8 cellular contexts compared by ENCODE assay signal in genomic region chr20:5100684-5101347, GRCh38. TPM values are rescaled to one million over a fixed set of nuclear protein-coding genes. Genes with fewer than 3 reads are reported as not detected.
DNase-seq lines count a peak whose midpoint lies in the region; ATAC-seq lines count a peak whose summit lies in the region.

No MANE protein-coding gene starts in this region.

- H3K9me3 ChIP-seq in NT2/D1 (ENCODE audit: insufficient read depth, low read length): no peaks in the 10 kb centered on the region

- H3K4me3 ChIP-seq in NT2/D1 (ENCODE audit: insufficient read length, low read depth): no peak overlapping the region

- no peaks in the 10 kb centered on the region for H3K4me1 ChIP-seq in NT2/D1 (ENCODE audit: insufficient read depth, insufficient read length)

- H3K27me3 ChIP-seq in NT2/D1 (ENCODE audit: insufficient read depth, insufficient read length): no peaks in the 10 kb centered on the region

- DNase-seq in EH (ENCODE audit: low read depth) (peak; percentile 68), NT2/D1 (ENCODE audit: low read depth, low spot score) (peak; percentile 36), epidermal melanocyte (ENCODE audit: insufficient read length, low spot score) (peak; percentile 68), myocyte (ENCODE audit: low read depth) (peak; percentile 73)
- peak; percentile 42 for DNase-seq in activated CD8-positive, alpha-beta memory T cell treated with anti-CD3 and anti-CD28 coated beads, Interleukin-2, amount 50 U/mL, for 1 hour (ENCODE audit: extremely low read depth)
- peak; percentile 34 to 39 for DNase-seq in stimulated activated CD8-positive, alpha-beta memory T cell treated with anti-CD3 and anti-CD28 coated beads, Interleukin-7, amount 100 ng/mL, for 48 hours (ENCODE audit: extremely low read depth in 1 of 2, low read depth in 1 of 2)

- no peak overlapping the region for H3K9ac ChIP-seq in NT2/D1 (ENCODE audit: insufficient read length, low read depth)

- peaks cover 82% of the 10 kb centered on the region for H3K36me3 ChIP-seq in NT2/D1 (ENCODE audit: insufficient read depth, insufficient read length, low read length)

- ATAC-seq in HG03432 (IDR thresholded peaks at IDR 0.05; ENCODE audit: unreplicated experiment) (peak; percentile 57), HG02981 (IDR thresholded peaks at IDR 0.05; ENCODE audit: unreplicated experiment) (no peak)

RNA-seq across cellular contexts. Expression of gene TMEM230, which starts 12.1 kb away (rescaled TPM):
- total RNA-seq in myocyte: 113 and 120 TPM in 2 replicates
- polyA plus RNA-seq in myocyte (2012): 136 TPM

RNA-seq across cellular contexts. Expression of gene PCNA, which starts 18.9 kb away (rescaled TPM):
- total RNA-seq in myocyte: 57.8 and 63.9 TPM in 2 replicates
- polyA plus RNA-seq in myocyte (2012): 48.0 TPM

RNA-seq across cellular contexts. Expression of gene CDS2, which starts 26.0 kb away (rescaled TPM):
- total RNA-seq in myocyte: 29.2 and 43.0 TPM in 2 replicates
- polyA plus RNA-seq in myocyte (2012): 25.9 TPM
